8 cellular contexts compared by ENCODE assay signal in the genomic region with DNA sequence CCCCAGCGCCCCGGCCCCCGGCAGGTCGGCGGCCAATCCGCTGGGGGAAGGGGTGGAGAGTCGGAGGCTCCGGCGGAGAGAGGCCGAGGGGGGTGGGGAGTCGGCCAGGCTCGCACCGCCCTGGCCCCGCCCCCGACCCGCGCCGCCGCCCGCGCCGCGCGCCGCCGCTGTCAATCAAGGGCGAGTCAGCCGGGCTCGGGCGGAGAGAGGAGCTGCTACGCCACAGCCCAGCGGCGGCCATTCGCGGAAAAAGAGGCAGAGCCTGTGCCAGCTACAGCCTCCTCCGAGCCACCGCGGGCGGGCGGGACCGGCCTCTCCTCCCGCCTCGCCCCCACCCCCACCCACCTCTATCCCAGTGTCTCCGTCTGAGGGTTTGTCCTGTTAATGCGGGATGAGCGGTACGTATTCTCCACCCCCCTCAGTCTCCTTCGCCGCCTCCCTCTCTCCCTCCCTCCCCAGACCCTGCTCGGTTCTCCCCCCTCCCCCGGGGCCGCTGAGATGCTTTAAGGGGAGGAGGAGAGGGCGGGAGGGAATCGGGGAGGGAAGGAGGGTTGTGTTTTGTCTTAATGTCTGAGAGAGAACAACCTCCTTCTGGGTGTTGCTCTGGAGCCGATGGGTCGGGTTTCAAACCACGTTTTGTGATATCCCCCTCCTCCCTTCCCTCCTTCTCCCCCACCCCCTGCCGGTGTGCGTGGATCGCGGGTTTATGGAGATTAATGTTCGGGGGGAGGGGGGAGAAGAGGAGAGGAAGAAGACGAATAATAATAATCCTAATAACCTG. TPM values are rescaled to one million over a fixed set of nuclear protein-coding genes. Genes with fewer than 3 reads are reported as not detected.
A peak's percentile ranks its signal among the peaks of the same experiment; 100 is the strongest.
DNase-seq lines count a peak whose midpoint lies in the region; ATAC-seq and TF ChIP-seq lines count a peak whose summit lies in the region.

A gene (plus strand): TSS at position 223 of the 781 bp plus-strand sequence. CDS start 169 bp downstream, at position 392.

- intact Hi-C loops in mucosa of descending colon (cut with DNase I, micrococcal nuclease): no loop called here

- TF ChIP-seq EP300 in Ishikawa (IDR thresholded peaks at IDR 0.05; ENCODE audit: borderline replicate concordance): no peak

- peak; percentile 58 for ATAC-seq in GM21619 (IDR thresholded peaks at IDR 0.05; ENCODE audit: unreplicated experiment)
- ATAC-seq in mucosa of descending colon: peak; percentile 87

- H3K4me3 ChIP-seq in mucosa of descending colon: peak within 1 kb of the TSS; percentile 27

- TF ChIP-seq RAD21 in Ishikawa (IDR thresholded peaks at IDR 0.05; ENCODE audit: low read depth): no peak

- H3K4me1 ChIP-seq in mucosa of descending colon (ENCODE audit: low read depth): peaks cover 12% of the 10 kb centered on the region

- DNase-seq in DMS153 (lab: John Stamatoyannopoulos, UW) (peak; percentile 94), OCI-M2 (lab: John Stamatoyannopoulos, UW; ENCODE audit: unreplicated experiment) (peak; percentile 73), activated T-cell treated with anti-CD3 and anti-CD28 coated beads for 4 hours (peak; percentile 94), epithelial cell of prostate (ENCODE audit: low read depth, low spot score) (peak; percentile 68), mucosa of descending colon (peak; percentile 95 to 98 (median 96))
- DNase-seq in stimulated activated CD8-positive, alpha-beta memory T cell treated with anti-CD3 and anti-CD28 coated beads, Interleukin-4, amount 100 ng/mL, for 1 hour (ENCODE audit: low read depth in 2 of 2, low spot score in 1 of 2): peak; percentile 86 to 91

- H3K36me3 ChIP-seq in mucosa of descending colon (ENCODE audit: low read depth): no peaks in the 10 kb centered on the region

- no peak for TF ChIP-seq CTCF in mucosa of descending colon (IDR thresholded peaks at IDR 0.05)

- peak within 1 kb of the TSS; percentile 86 for H3K27ac ChIP-seq in epithelial cell of prostate

- no peaks in the 10 kb centered on the region for H3K9me3 ChIP-seq in mucosa of descending colon

TF ChIP-seq in Ishikawa, 13 proteins besides CTCF, POLR2A, EP300 and RAD21:
- TF ChIP-seq CREB1 (IDR thresholded peaks at IDR 0.05; ENCODE audit: low read depth): no peak
- no peak for TF ChIP-seq FOXM1 (IDR thresholded peaks at IDR 0.05; ENCODE audit: borderline replicate concordance, low read depth)
- TF ChIP-seq, protein P1, sequence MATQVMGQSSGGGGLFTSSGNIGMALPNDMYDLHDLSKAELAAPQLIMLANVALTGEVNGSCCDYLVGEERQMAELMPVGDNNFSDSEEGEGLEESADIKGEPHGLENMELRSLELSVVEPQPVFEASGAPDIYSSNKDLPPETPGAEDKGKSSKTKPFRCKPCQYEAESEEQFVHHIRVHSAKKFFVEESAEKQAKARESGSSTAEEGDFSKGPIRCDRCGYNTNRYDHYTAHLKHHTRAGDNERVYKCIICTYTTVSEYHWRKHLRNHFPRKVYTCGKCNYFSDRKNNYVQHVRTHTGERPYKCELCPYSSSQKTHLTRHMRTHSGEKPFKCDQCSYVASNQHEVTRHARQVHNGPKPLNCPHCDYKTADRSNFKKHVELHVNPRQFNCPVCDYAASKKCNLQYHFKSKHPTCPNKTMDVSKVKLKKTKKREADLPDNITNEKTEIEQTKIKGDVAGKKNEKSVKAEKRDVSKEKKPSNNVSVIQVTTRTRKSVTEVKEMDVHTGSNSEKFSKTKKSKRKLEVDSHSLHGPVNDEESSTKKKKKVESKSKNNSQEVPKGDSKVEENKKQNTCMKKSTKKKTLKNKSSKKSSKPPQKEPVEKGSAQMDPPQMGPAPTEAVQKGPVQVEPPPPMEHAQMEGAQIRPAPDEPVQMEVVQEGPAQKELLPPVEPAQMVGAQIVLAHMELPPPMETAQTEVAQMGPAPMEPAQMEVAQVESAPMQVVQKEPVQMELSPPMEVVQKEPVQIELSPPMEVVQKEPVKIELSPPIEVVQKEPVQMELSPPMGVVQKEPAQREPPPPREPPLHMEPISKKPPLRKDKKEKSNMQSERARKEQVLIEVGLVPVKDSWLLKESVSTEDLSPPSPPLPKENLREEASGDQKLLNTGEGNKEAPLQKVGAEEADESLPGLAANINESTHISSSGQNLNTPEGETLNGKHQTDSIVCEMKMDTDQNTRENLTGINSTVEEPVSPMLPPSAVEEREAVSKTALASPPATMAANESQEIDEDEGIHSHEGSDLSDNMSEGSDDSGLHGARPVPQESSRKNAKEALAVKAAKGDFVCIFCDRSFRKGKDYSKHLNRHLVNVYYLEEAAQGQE (IDR thresholded peaks at IDR 0.05; ENCODE audit: low read depth): no peak
- no peak for TF ChIP-seq TEAD4 (IDR thresholded peaks at IDR 0.05)
- no peak for TF ChIP-seq CEBPB (IDR thresholded peaks at IDR 0.05)
- TF ChIP-seq TCF12 (IDR thresholded peaks at IDR 0.05; ENCODE audit: low read depth): no peak
- TF ChIP-seq YY1 (IDR thresholded peaks at IDR 0.05; ENCODE audit: low read depth): peak; percentile 80
- TF ChIP-seq, protein P2, sequence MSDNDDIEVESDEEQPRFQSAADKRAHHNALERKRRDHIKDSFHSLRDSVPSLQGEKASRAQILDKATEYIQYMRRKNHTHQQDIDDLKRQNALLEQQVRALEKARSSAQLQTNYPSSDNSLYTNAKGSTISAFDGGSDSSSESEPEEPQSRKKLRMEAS (IDR thresholded peaks at IDR 0.05): peak; percentile 46; the same call in 1 of the 2 replicates
- TF ChIP-seq, protein P3, sequence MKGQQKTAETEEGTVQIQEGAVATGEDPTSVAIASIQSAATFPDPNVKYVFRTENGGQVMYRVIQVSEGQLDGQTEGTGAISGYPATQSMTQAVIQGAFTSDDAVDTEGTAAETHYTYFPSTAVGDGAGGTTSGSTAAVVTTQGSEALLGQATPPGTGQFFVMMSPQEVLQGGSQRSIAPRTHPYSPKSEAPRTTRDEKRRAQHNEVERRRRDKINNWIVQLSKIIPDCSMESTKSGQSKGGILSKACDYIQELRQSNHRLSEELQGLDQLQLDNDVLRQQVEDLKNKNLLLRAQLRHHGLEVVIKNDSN (IDR thresholded peaks at IDR 0.05): no peak
- peak; percentile 49; the same call in 1 of the 2 replicates for TF ChIP-seq ZBTB7A (IDR thresholded peaks at IDR 0.05; ENCODE audit: low read depth)
TF ChIP-seq in Ishikawa: peak in this region for 3.

RNA-seq across cellular contexts. Expression of the gene that starts here (rescaled TPM):
- 1 to 10 TPM; 3.8 to 6.7 (median 6.0) TPM for total RNA-seq in mucosa of descending colon

Comparison
In these comparisons a context has a peak if more than half of its experiments do, and no peak if none do; other contexts are left out.
1. Peak in every context shown above with its lines: DNase-seq, ATAC-seq, H3K4me3 ChIP-seq and H3K27ac ChIP-seq.